Comparison of ENCODE assay signal across 1 cellular context in genomic region chr10:50219646-50220045, GRCh38.
TF ChIP-seq lines count a peak whose summit lies in the region.

No MANE protein-coding gene starts in this region.

TF ChIP-seq in HepG2, 621 proteins besides CTCF, POLR2A, EP300 and RAD21 (continued from another document and continues in another):
- TF ChIP-seq USF2 (IDR thresholded peaks at IDR 0.05; ENCODE audit: low read depth, low read length) (no peak), USF2 (CRISPR knock-in tag; IDR thresholded peaks at IDR 0.05; ENCODE audit: borderline replicate concordance) (no peak), NR2F1 (CRISPR knock-in tag; IDR thresholded peaks at IDR 0.05) (no peak), ASH2L (IDR thresholded peaks at IDR 0.05; ENCODE audit: insufficient read length, low read depth, low read length) (no peak), CBX1 (IDR thresholded peaks at IDR 0.05; ENCODE audit: low read depth) (no peak), ADNP (CRISPR knock-in tag; IDR thresholded peaks at IDR 0.05) (0 out of 2 replicates have a peak, but pooled peaks have one; percentile 36), ZNF143 (CRISPR knock-in tag; IDR thresholded peaks at IDR 0.05) (peak; percentile 32; the same call in 1 of the 2 replicates), ZNF383 (CRISPR knock-in tag; IDR thresholded peaks at IDR 0.05; ENCODE audit: borderline replicate concordance) (no peak), ZNF562 (CRISPR knock-in tag; IDR thresholded peaks at IDR 0.05; ENCODE audit: borderline replicate concordance) (no peak), ZNF709 (CRISPR knock-in tag; IDR thresholded peaks at IDR 0.05) (no peak), CHD4 (IDR thresholded peaks at IDR 0.05; ENCODE audit: borderline replicate concordance, low read length) (peak; percentile 78; the same call in 1 of the 2 replicates), RXRA (CRISPR knock-in tag; IDR thresholded peaks at IDR 0.05) (peak; percentile 7; the same call in 1 of the 2 replicates), ZBTB10 (CRISPR knock-in tag; IDR thresholded peaks at IDR 0.05; ENCODE audit: borderline replicate concordance) (no peak), ZNF607 (CRISPR knock-in tag; IDR thresholded peaks at IDR 0.05; ENCODE audit: borderline replicate concordance) (no peak), SMARCC2 (IDR thresholded peaks at IDR 0.05) (no peak), MYNN (CRISPR knock-in tag; IDR thresholded peaks at IDR 0.05; ENCODE audit: low read depth) (no peak), ZNF296 (CRISPR knock-in tag; conservative IDR thresholded peaks at IDR 0.05) (no peak), GTF2F1 (IDR thresholded peaks at IDR 0.05; ENCODE audit: low read length) (no peak), FUBP1 (CRISPR knock-in tag; IDR thresholded peaks at IDR 0.05; ENCODE audit: borderline replicate concordance) (no peak), REXO4 (CRISPR knock-in tag; IDR thresholded peaks at IDR 0.05; ENCODE audit: borderline replicate concordance) (no peak), ZNF644 (CRISPR knock-in tag; IDR thresholded peaks at IDR 0.05; ENCODE audit: low read depth) (peak; percentile 63; the same call in 1 of the 2 replicates), BCL3 (CRISPR knock-in tag; IDR thresholded peaks at IDR 0.05) (no peak), NCOA2 (CRISPR knock-in tag; IDR thresholded peaks at IDR 0.05) (no peak), HNF4G (IDR thresholded peaks at IDR 0.05; ENCODE audit: borderline replicate concordance, low read depth, low read length) (peak; percentile 36; the same call in 1 of the 2 replicates), HNF4G (CRISPR knock-in tag; IDR thresholded peaks at IDR 0.05; ENCODE audit: borderline replicate concordance, low read depth) (no peak), SMYD3 (CRISPR knock-in tag; IDR thresholded peaks at IDR 0.05) (no peak), TCF12 (IDR thresholded peaks at IDR 0.05) (no peak), TCF12 (CRISPR knock-in tag; IDR thresholded peaks at IDR 0.05) (no peak), MAFK (conservative IDR thresholded peaks at IDR 0.05 in 1 of 2, IDR thresholded peaks at IDR 0.05 in 1 of 2; ENCODE audit: low read length in 2 of 2) (no peak), ZNF225 (CRISPR knock-in tag; IDR thresholded peaks at IDR 0.05) (no peak), MIXL1 (CRISPR knock-in tag; IDR thresholded peaks at IDR 0.05) (no peak), KMT2B (CRISPR knock-in tag; IDR thresholded peaks at IDR 0.05) (no peak), ZFX (CRISPR knock-in tag; IDR thresholded peaks at IDR 0.05; ENCODE audit: low read depth) (no peak), MZF1 (CRISPR knock-in tag; IDR thresholded peaks at IDR 0.05; ENCODE audit: borderline replicate concordance) (no peak), JUN (CRISPR knock-in tag; IDR thresholded peaks at IDR 0.05) (0 out of 2 replicates have a peak, but pooled peaks have one; percentile 55), EHMT2 (IDR thresholded peaks at IDR 0.05; ENCODE audit: borderline replicate concordance, low read depth, low read length) (0 out of 2 replicates have a peak, but pooled peaks have one; percentile 58), SNAPC2 (CRISPR knock-in tag; IDR thresholded peaks at IDR 0.05) (no peak), ZNF605 (CRISPR knock-in tag; IDR thresholded peaks at IDR 0.05) (no peak), HNF4A (CRISPR knock-in tag; IDR thresholded peaks at IDR 0.05) (peak; percentile 70), NFYC (CRISPR knock-in tag; IDR thresholded peaks at IDR 0.05) (peak; percentile 42), SP140L (CRISPR knock-in tag; IDR thresholded peaks at IDR 0.05; ENCODE audit: borderline replicate concordance) (no peak), ZSCAN22 (CRISPR knock-in tag; IDR thresholded peaks at IDR 0.05) (no peak), POGK (CRISPR knock-in tag; conservative IDR thresholded peaks at IDR 0.05) (no peak), ZNF784 (CRISPR knock-in tag; IDR thresholded peaks at IDR 0.05; ENCODE audit: borderline replicate concordance) (no peak), SCMH1 (CRISPR knock-in tag; IDR thresholded peaks at IDR 0.05; ENCODE audit: borderline replicate concordance) (no peak), CREB1 (IDR thresholded peaks at IDR 0.05) (no peak), CREB1 (CRISPR knock-in tag; IDR thresholded peaks at IDR 0.05) (0 out of 2 replicates have a peak, but pooled peaks have one; percentile 21), SMAD3 (CRISPR knock-in tag; IDR thresholded peaks at IDR 0.05) (no peak), YY1 (IDR thresholded peaks at IDR 0.05; ENCODE audit: insufficient read depth, insufficient replicate concordance, low read depth, low read length) (no peak), TCF7L2 (IDR thresholded peaks at IDR 0.05; ENCODE audit: low read depth, low read length) (no peak), MYC (CRISPR knock-in tag; IDR thresholded peaks at IDR 0.05; ENCODE audit: borderline replicate concordance) (no peak), ZNF574 (CRISPR knock-in tag; IDR thresholded peaks at IDR 0.05) (no peak), NFE2 (CRISPR knock-in tag; IDR thresholded peaks at IDR 0.05) (no peak), ZNF17 (CRISPR knock-in tag; IDR thresholded peaks at IDR 0.05) (no peak), IRX3 (CRISPR knock-in tag; IDR thresholded peaks at IDR 0.05; ENCODE audit: borderline replicate concordance, low read depth) (no peak), ZNF205 (CRISPR knock-in tag; IDR thresholded peaks at IDR 0.05) (no peak), POGZ (CRISPR knock-in tag; IDR thresholded peaks at IDR 0.05) (peak; percentile 51; the same call in 1 of the 2 replicates), ATF6 (CRISPR knock-in tag; conservative IDR thresholded peaks at IDR 0.05) (no peak), NCOR1 (IDR thresholded peaks at IDR 0.05; ENCODE audit: borderline replicate concordance, low read length) (no peak), ZZZ3 (CRISPR knock-in tag; IDR thresholded peaks at IDR 0.05; ENCODE audit: borderline replicate concordance) (no peak), ZNF670 (CRISPR knock-in tag; IDR thresholded peaks at IDR 0.05; ENCODE audit: borderline replicate concordance) (no peak), DNMT3B (CRISPR knock-in tag; conservative IDR thresholded peaks at IDR 0.05) (no peak), ZNF720 (CRISPR knock-in tag; IDR thresholded peaks at IDR 0.05) (no peak), PAX8 (CRISPR knock-in tag; IDR thresholded peaks at IDR 0.05; ENCODE audit: borderline replicate concordance) (no peak)
